Comparison of ENCODE assay signal across 15 cellular contexts in genomic region chr2:159243521-159243920, GRCh38. TPM values are rescaled to one million over a fixed set of nuclear protein-coding genes. Genes with fewer than 3 reads are reported as not detected.
DNase-seq lines count a peak whose midpoint lies in the region; ATAC-seq, FAIRE-seq and TF ChIP-seq lines count a peak whose summit lies in the region.
"Had no signal": no experiment of that assay in that cellular context is flagged by ENCODE, and none has a peak within 500 bp of the region (broad histone marks: within the 10 kb centered on the region; RNA-seq: fewer than 3 reads in every experiment).

No MANE protein-coding gene starts in this region.

- H3K4me1 ChIP-seq in HUES6 (ENCODE audit: control insufficient read depth, insufficient read depth, low read length) = peaks cover 4% of the 10 kb centered on the region; the same call in 1 of the 2 replicates
- H3K4me1 ChIP-seq: A549, BE2C had no signal

- H3K4me1 Mint-ChIP-seq in endothelial cell (ENCODE audit: unreplicated experiment) (no peaks in the 10 kb centered on the region), progenitor cell of endocrine pancreas (ENCODE audit: low read depth) (peaks cover 3% of the 10 kb centered on the region)
- H3K4me1 Mint-ChIP-seq: CD8-positive, alpha-beta memory T cell had no signal

- peaks cover 57% of the 10 kb centered on the region for H3K36me3 Mint-ChIP-seq in endothelial cell (ENCODE audit: low read depth, unreplicated experiment)
- H3K36me3 Mint-ChIP-seq in progenitor cell of endocrine pancreas (ENCODE audit: insufficient read depth) = peaks cover 54% of the 10 kb centered on the region

- H3K27me3 ChIP-seq in HUES6 (ENCODE audit: control insufficient read depth, insufficient read depth, low read length) = no peaks in the 10 kb centered on the region
- H3K27me3 ChIP-seq: BE2C had no signal

- H3K9ac ChIP-seq in HUES6 (ENCODE audit: low read length) = no peak overlapping the region

- no peak for FAIRE-seq in RCC 7860 (lab: Jason Lieb, UNC)
- FAIRE-seq: A549, H1 had no signal

- H3K27me3 Mint-ChIP-seq in endothelial cell (ENCODE audit: unreplicated experiment) = peaks cover 7% of the 10 kb centered on the region
- H3K27me3 Mint-ChIP-seq in progenitor cell of endocrine pancreas = no peaks in the 10 kb centered on the region
- H3K27me3 Mint-ChIP-seq: CD8-positive, alpha-beta memory T cell had no signal

- H3K36me3 ChIP-seq in HUES6 (ENCODE audit: control insufficient read depth, insufficient read depth, low read length) = peaks cover 8% of the 10 kb centered on the region
- H3K36me3 ChIP-seq: BE2C had no signal

- TF ChIP-seq CTCF in endothelial cell (IDR thresholded peaks at IDR 0.05; ENCODE audit: unreplicated experiment) = no peak
- no peak for TF ChIP-seq CTCF in progenitor cell of endocrine pancreas (IDR thresholded peaks at IDR 0.05; ENCODE audit: unreplicated experiment)

- no peak overlapping the region for H3K4me3 ChIP-seq in HUES6 (ENCODE audit: low read depth, low read length)
- H3K4me3 ChIP-seq: A549, HAP-1 had no signal

- H3K9me3 Mint-ChIP-seq in endothelial cell (ENCODE audit: unreplicated experiment) = no peaks in the 10 kb centered on the region
- peaks cover 6% of the 10 kb centered on the region for H3K9me3 Mint-ChIP-seq in progenitor cell of endocrine pancreas (ENCODE audit: low read depth)

- 0 out of 2 replicates have a peak overlapping the region, but pooled peaks have one; percentile 45 for H3K27ac ChIP-seq in HUES6 (ENCODE audit: low read depth, low read length)
- H3K27ac ChIP-seq: A549 had no signal

- peak; percentile 55 for DNase-seq in ELR (ENCODE audit: low read depth)
- DNase-seq in endothelial cell (ENCODE audit: low spot score) = no peak
- no peak for DNase-seq in progenitor cell of endocrine pancreas (ENCODE audit: low spot score, unreplicated experiment)
- DNase-seq in SIG-M5 treated with dmso at 0.1 percent for 504 hours (lab: John Stamatoyannopoulos, UW; ENCODE audit: unreplicated experiment) = no peak
- DNase-seq in RCC 7860 (ENCODE audit: low spot score) = no peak
- DNase-seq: BE2C; Caco-2; CD8-positive, alpha-beta memory T cell; IMR-90 had no signal

- H3K27ac Mint-ChIP-seq in endothelial cell (ENCODE audit: unreplicated experiment) (peak overlapping the region; percentile 55), progenitor cell of endocrine pancreas (peak overlapping the region; percentile 36)
- H3K27ac Mint-ChIP-seq: CD8-positive, alpha-beta memory T cell had no signal

- H3K4me3 Mint-ChIP-seq in endothelial cell (ENCODE audit: unreplicated experiment) (peak overlapping the region; percentile 6), progenitor cell of endocrine pancreas (ENCODE audit: low read depth) (no peak overlapping the region)
- H3K4me3 Mint-ChIP-seq: CD8-positive, alpha-beta memory T cell had no signal

- H3K9me3 ChIP-seq in HUES6 (ENCODE audit: control insufficient read depth, insufficient read depth, low read depth, low read length) = no peaks in the 10 kb centered on the region
- H3K9me3 ChIP-seq: A549, BE2C, HAP-1 had no signal

- no peak for ATAC-seq in HG03139 (IDR thresholded peaks at IDR 0.05; ENCODE audit: unreplicated experiment)
- no peak for ATAC-seq in HG03039 (IDR thresholded peaks at IDR 0.05; ENCODE audit: unreplicated experiment)
- ATAC-seq: A549 had no signal

RNA-seq across cellular contexts. Expression of gene WDSUB1, which starts 43.0 kb away (rescaled TPM):
- 5.4 TPM for total RNA-seq in endothelial cell (ENCODE audit: unreplicated experiment)
- 13.0 and 14.9 TPM in 2 replicates for total RNA-seq in progenitor cell of endocrine pancreas
